ENCODE assay signal across 10 cellular contexts in the genomic region with DNA sequence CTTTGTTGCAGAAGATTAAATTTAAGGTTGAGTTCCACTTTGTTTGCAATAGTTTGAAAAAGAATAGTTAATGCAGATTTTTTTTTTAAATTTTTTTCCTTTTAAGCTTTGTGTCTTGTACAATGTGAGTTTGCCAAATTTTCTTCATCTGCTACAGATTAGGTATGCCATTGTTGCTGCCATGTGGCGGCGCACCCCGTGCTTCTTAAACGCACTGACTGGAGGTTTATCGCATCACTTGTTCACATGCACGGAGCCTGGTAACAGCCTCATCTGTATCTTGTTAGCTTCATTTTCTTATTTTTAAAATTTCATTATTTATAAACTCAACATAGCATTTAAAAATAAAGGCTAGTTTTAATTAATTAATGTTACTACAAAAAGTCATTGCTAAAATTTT.
"Had no signal": no experiment of that assay in that cellular context is flagged by ENCODE, and none has a peak within 500 bp of the region (broad histone marks: within the 10 kb centered on the region; RNA-seq: fewer than 3 reads in every experiment).

No MANE protein-coding gene starts in this region.

- H3K27ac ChIP-seq: GM23248, KMS-11 had no signal

- H3K4me3 ChIP-seq: GM23248, HAP-1, K562 had no signal

- DNase-seq: GM23248, GOT3, H7, HFFc6, IMR-90 had no signal

- H3K9me3 ChIP-seq: HAP-1 had no signal

- H3K9ac ChIP-seq: GM23248, KMS-11 had no signal

- ATAC-seq: HCT116, K562 had no signal

- H3K4me1 ChIP-seq: HAP-1 had no signal

- FAIRE-seq: HTR-8/SVneo, K562 had no signal
